16 cellular contexts compared by ENCODE assay signal in genomic region chr4:161992317-161992716, GRCh38.
DNase-seq lines count a peak whose midpoint lies in the region; ATAC-seq, FAIRE-seq and TF ChIP-seq lines count a peak whose summit lies in the region.
"Had no signal": no experiment of that assay in that cellular context is flagged by ENCODE, and none has a peak within 500 bp of the region (broad histone marks: within the 10 kb centered on the region; RNA-seq: fewer than 3 reads in every experiment).

No MANE protein-coding gene starts in this region.

- no peak overlapping the region for H3K4me2 ChIP-seq in H1 (ENCODE audit: insufficient read depth in 1 of 2, low read depth in 2 of 2, low read length in 2 of 2)
- H3K4me2 ChIP-seq: BLaER1 had no signal

- peak overlapping the region; percentile 14; the same call in 1 of the 2 replicates for H3K9ac ChIP-seq in ES-I3 (ENCODE audit: low read depth, low read length)
- H3K9ac ChIP-seq in HUES64 (ENCODE audit: low read depth, low read length) = no peak overlapping the region
- no peak overlapping the region for H3K9ac ChIP-seq in H1 (replicated peaks in 1 of 4; ENCODE audit: extremely low read depth in 1 of 4, low read depth in 3 of 4, low read length in 3 of 4)
- H3K9ac ChIP-seq: BLaER1, GM23248 had no signal

- WGBS in HUES64 = 81% methylated on average over 7 of the region's 7 CpGs
- WGBS in H1 (ENCODE audit: extremely low coverage in 1 of 2, insufficient coverage in 1 of 2, insufficient read length in 1 of 2, insufficient replicate concordance in 2 of 2, low coverage in 1 of 2, low lambda C conversion rate in 2 of 2, missing lambda C conversion rate in 1 of 2), 2 experiments = 92% methylated on average over 7 of the region's 7 CpGs; no CpG with 5 or more reads in 1 of the 2 experiments
- 82 to 93% (median 90%) methylated on average over 7 of the region's 7 CpGs for WGBS in spleen, 5 donors

- TF ChIP-seq EP300 in H1 (IDR thresholded peaks at IDR 0.05; ENCODE audit: borderline replicate concordance in 1 of 2, low read depth in 2 of 2, low read length in 2 of 2) = no peak

- peak overlapping the region; percentile 42; the same call in 1 of the 2 replicates for H2BK12ac ChIP-seq in H1 (ENCODE audit: low read depth, low read length)

- no peak overlapping the region for H2BK5ac ChIP-seq in H1 (ENCODE audit: low read depth, low read length)

- H3K23ac ChIP-seq in H1 (ENCODE audit: insufficient read length) = no peak overlapping the region

- H2BK15ac ChIP-seq in H1 (ENCODE audit: low read length) = no peak overlapping the region

- no peak overlapping the region for H3K18ac ChIP-seq in H1 (ENCODE audit: extremely low read depth, low read length)

- H4K91ac ChIP-seq in H1 (replicated peaks; ENCODE audit: insufficient read length, low read length) = no peak overlapping the region

- no peak overlapping the region for H3K14ac ChIP-seq in H1 (ENCODE audit: insufficient read length)

- H3K27me3 ChIP-seq in HUES64 (ENCODE audit: insufficient read depth, low read length) (no peaks in the 10 kb centered on the region), H1 (replicated peaks in 1 of 4; ENCODE audit: control insufficient read depth in 3 of 4, extremely low read depth in 1 of 4, insufficient read depth in 3 of 4, low read length in 3 of 4) (no peaks in the 10 kb centered on the region), spleen (replicated peaks in 1 of 7) (no peaks in the 10 kb centered on the region)
- H3K27me3 ChIP-seq: BLaER1 had no signal

- no peak overlapping the region for H4K5ac ChIP-seq in H1 (ENCODE audit: insufficient read length, low read depth, low read length)

- no peak overlapping the region for H3K4me3 ChIP-seq in HUES64 (ENCODE audit: low read length)
- H3K4me3 ChIP-seq in H1 (ENCODE audit: extremely low read depth in 1 of 4, insufficient read depth in 2 of 4, low read depth in 3 of 4, low read length in 4 of 4) = no peak overlapping the region
- no peak overlapping the region for H3K4me3 ChIP-seq in spleen
- H3K4me3 ChIP-seq: BLaER1, GM23248 had no signal

- H4K8ac ChIP-seq in H1 (ENCODE audit: extremely low read depth, insufficient read depth, low read length) = no peak overlapping the region

- H3K79me1 ChIP-seq in H1 (ENCODE audit: low read depth, low read length) = no peaks in the 10 kb centered on the region

- H3K79me2 ChIP-seq in H1 (ENCODE audit: control insufficient read depth in 1 of 2, insufficient read depth in 2 of 2, low read length in 2 of 2) = no peaks in the 10 kb centered on the region

- FAIRE-seq in H1 (lab: Jason Lieb, UNC) = no peak
- FAIRE-seq: GM19239 had no signal

- CTCF ChIA-PET in H1 (lab: Charles Lee; ENCODE audit: partially characterized antibody) = interaction anchor here (0.5 kb wide), 1 partner anchor 44 kb away, joined by 3 read pairs; no protein-coding TSS in a partner anchor

- no peaks in the 10 kb centered on the region for H4K20me1 ChIP-seq in H1 (replicated peaks in 1 of 2; ENCODE audit: control insufficient read depth in 1 of 2, insufficient read depth in 2 of 2, low read length in 2 of 2)
- H4K20me1 ChIP-seq: BLaER1 had no signal

- no peak for TF ChIP-seq RAD21 in H1 (IDR thresholded peaks at IDR 0.05 in 1 of 2, conservative IDR thresholded peaks at IDR 0.05 in 1 of 2; ENCODE audit: low read depth in 2 of 2, low read length in 2 of 2)

- H3K9me3 ChIP-seq in ES-I3 (ENCODE audit: control insufficient read depth, insufficient read depth, low read length) (no peaks in the 10 kb centered on the region), HUES64 (ENCODE audit: insufficient read depth, low read depth, low read length) (no peaks in the 10 kb centered on the region), H1 (ENCODE audit: insufficient read depth in 2 of 2, low read depth in 1 of 2, low read length in 1 of 2) (no peaks in the 10 kb centered on the region), spleen (peaks cover 0 to 14% (median 2%) of the 10 kb centered on the region in 8 donors)
- H3K9me3 ChIP-seq: BLaER1 had no signal

- no peak for ATAC-seq in GM18873 (IDR thresholded peaks at IDR 0.05; ENCODE audit: low FRiP score, unreplicated experiment)

- POLR2A ChIA-PET in H1 (lab: Charles Lee; ENCODE audit: partially characterized antibody) = no interaction called here

- H3K4me1 ChIP-seq in ES-I3 (ENCODE audit: insufficient read depth, low read length) (peaks cover 24% of the 10 kb centered on the region), HUES64 (ENCODE audit: insufficient read depth, low read length) (peaks cover 41% of the 10 kb centered on the region), H1 (replicated peaks in 1 of 4; ENCODE audit: control insufficient read depth in 3 of 4, insufficient read depth in 4 of 4, low read length in 3 of 4) (peaks cover 0 to 7% (median 2%) of the 10 kb centered on the region in 4 experiments; a peak in 5 of 7 replicates), spleen (no peaks in the 10 kb centered on the region)
- H3K4me1 ChIP-seq: BLaER1 had no signal

- peak overlapping the region; percentile 14; the same call in 1 of the 2 replicates for H2AFZ ChIP-seq in H1 (ENCODE audit: low read length)
- H2AFZ ChIP-seq: GM23248 had no signal

- DNase-seq in H1 (ENCODE audit: low read depth in 1 of 2, low spot score in 2 of 2) = no peak
- peak; percentile 20 for DNase-seq in spleen
- no peak for DNase-seq in NCI-H2171 (lab: John Stamatoyannopoulos, UW)
- no peak for DNase-seq in SKM-1 (lab: John Stamatoyannopoulos, UW; ENCODE audit: unreplicated experiment)
- DNase-seq: 8988T; CD4-positive, alpha-beta memory T cell; DMS153; DMS79; GF-D8; GM23248; H7 had no signal

- H2BK20ac ChIP-seq in H1 (ENCODE audit: low read length) = no peak overlapping the region

- H3K23me2 ChIP-seq in H1 (ENCODE audit: low read depth, low read length) = 0 out of 2 replicates have a peak, but pooled peaks cover 2% of the 10 kb centered on the region

- no peak overlapping the region for H2AK5ac ChIP-seq in H1 (ENCODE audit: low read depth, low read length)

- TF ChIP-seq POLR2A in H1 (IDR thresholded peaks at IDR 0.05; ENCODE audit: control extremely low read depth in 1 of 2, low read depth in 2 of 2, low read length in 2 of 2) (no peak), spleen (IDR thresholded peaks at IDR 0.05) (no peak)

- TF ChIP-seq CTCF in H1 (IDR thresholded peaks at IDR 0.05; ENCODE audit: control extremely low read depth in 1 of 3, insufficient read depth in 1 of 3, low read depth in 1 of 3, low read length in 3 of 3) = no peak
- no peak for TF ChIP-seq CTCF in spleen (IDR thresholded peaks at IDR 0.05 in 8 of 11, conservative IDR thresholded peaks at IDR 0.05 in 3 of 11)

- H3K27ac ChIP-seq in HUES64 (ENCODE audit: low read depth, low read length) (0 out of 2 replicates have a peak overlapping the region, but pooled peaks have one; percentile 6), H1 (ENCODE audit: low read depth, low read length) (no peak overlapping the region), spleen (no peak overlapping the region)
- H3K27ac ChIP-seq: BLaER1, GM23248 had no signal

- no peak overlapping the region for H3K4ac ChIP-seq in H1 (replicated peaks; ENCODE audit: insufficient read length, low read depth, low read length)

- no peak overlapping the region for H3K56ac ChIP-seq in H1 (replicated peaks; ENCODE audit: insufficient read length, low read depth, low read length)

- intact Hi-C loops in spleen (cut with DNase I; ENCODE audit: low total_unique reads) = no loop called here

- no peak overlapping the region for H2BK120ac ChIP-seq in H1 (replicated peaks; ENCODE audit: low read depth, low read length)

- H3K36me3 ChIP-seq in ES-I3 (ENCODE audit: insufficient read depth, low read length) (no peaks in the 10 kb centered on the region), HUES64 (ENCODE audit: insufficient read depth, low read length) (no peaks in the 10 kb centered on the region), H1 (ENCODE audit: control insufficient read depth in 2 of 4, insufficient read depth in 4 of 4, low read length in 3 of 4) (no peaks in the 10 kb centered on the region), spleen (no peaks in the 10 kb centered on the region)
- H3K36me3 ChIP-seq: BLaER1 had no signal

TF ChIP-seq in H1, 55 proteins besides CTCF, POLR2A, EP300 and RAD21:
- TF ChIP-seq CHD1 (IDR thresholded peaks at IDR 0.05; ENCODE audit: low read depth, low read length) (no peak), RFX5 (IDR thresholded peaks at IDR 0.05; ENCODE audit: borderline replicate concordance, low read depth, low read length) (no peak), FOSL1 (IDR thresholded peaks at IDR 0.05; ENCODE audit: insufficient read depth, low read depth, low read length) (no peak), SP2 (IDR thresholded peaks at IDR 0.05; ENCODE audit: low read length) (no peak), ASH2L (IDR thresholded peaks at IDR 0.05; ENCODE audit: low read length) (no peak), TAF7 (optimal IDR thresholded peaks at IDR 0.05; ENCODE audit: borderline replicate concordance, low read depth, low read length) (no peak), SRF (IDR thresholded peaks at IDR 0.05; ENCODE audit: low read depth, low read length) (no peak), CEBPB (IDR thresholded peaks at IDR 0.05; ENCODE audit: low read depth, low read length) (no peak), SAP30 (IDR thresholded peaks at IDR 0.05; ENCODE audit: insufficient read depth, insufficient replicate concordance, low read length) (no peak)
